ENCODE assay signal across 14 cellular contexts in the genomic region with DNA sequence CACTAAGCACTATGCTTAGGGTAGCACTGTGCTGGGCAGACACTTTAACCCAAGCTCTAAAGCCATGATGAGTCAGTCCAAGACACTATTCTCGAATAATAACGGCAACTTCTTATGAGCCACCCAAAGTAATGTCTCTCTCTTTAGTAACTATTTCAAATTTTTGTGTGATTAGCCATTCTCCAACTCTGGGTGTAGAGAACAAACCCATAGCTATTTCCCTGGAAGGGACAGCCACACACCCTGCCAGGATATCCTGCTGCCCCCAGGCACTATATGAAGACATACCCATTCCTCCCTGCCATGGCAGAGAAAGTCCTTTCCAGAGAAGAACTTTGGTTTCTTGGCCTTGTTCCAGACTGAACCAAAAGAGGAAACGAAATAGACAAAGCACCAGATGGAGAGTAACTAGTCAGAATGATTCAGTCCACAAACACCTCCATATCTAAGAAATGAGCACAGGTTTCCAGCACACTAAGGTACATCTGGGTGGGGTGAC.
DNase-seq lines count a peak whose midpoint lies in the region; ATAC-seq and TF ChIP-seq lines count a peak whose summit lies in the region.
"Had no signal": no experiment of that assay in that cellular context is flagged by ENCODE, and none has a peak within 500 bp of the region (broad histone marks: within the 10 kb centered on the region; RNA-seq: fewer than 3 reads in every experiment).

No MANE protein-coding gene starts in this region.

- DNase-seq in NCI-H2171 treated with DMSO at 0.1 percent for 48 hours (lab: John Stamatoyannopoulos, UW) (peak; percentile 39), NCI-H2171 (lab: John Stamatoyannopoulos, UW) (no peak), RWPE2 (ENCODE audit: low spot score) (peak; percentile 98), fibroblast of mammary gland (ENCODE audit: low read depth) (peak; percentile 84), occipital lobe (lab: John Stamatoyannopoulos, UW) (no peak), SHP77 treated with DMSO at 0.1 percent for 48 hours (lab: John Stamatoyannopoulos, UW) (no peak), activated gamma-delta T cell (lab: John Stamatoyannopoulos, UW) (no peak)
- no peak for DNase-seq in CD8-positive, alpha-beta T cell
- DNase-seq: activated T-cell treated with anti-CD3 and anti-CD28 coated beads, Interleukin-2, amount 50 U/mL, for 72 hours; naive thymus-derived CD8-positive, alpha-beta T cell; NK-92 treated with Interleukin-12 subunit alpha and Interleukin-12 subunit beta, amount 100 ng/mL, for 24 hours; stimulated activated CD4-positive, alpha-beta T cell treated with anti-CD3 and anti-CD28 coated beads, Interleukin-1b, Interleukin-23, amount 100 ng/mL, for 48 hours; substantia nigra; WERI-Rb-1 had no signal

- H3K4me3 ChIP-seq in RWPE2 (ENCODE audit: severe bottlenecking) (no peak overlapping the region), fibroblast of mammary gland (ENCODE audit: control insufficient read depth, low read depth, low read length) (no peak overlapping the region)
- H3K4me3 ChIP-seq in CD8-positive, alpha-beta T cell (ENCODE audit: low read depth, low read length), result no peak overlapping the region

- H3K9me3 ChIP-seq in RWPE2 (ENCODE audit: severe bottlenecking), result no peaks in the 10 kb centered on the region
- no peaks in the 10 kb centered on the region for H3K9me3 ChIP-seq in CD8-positive, alpha-beta T cell (ENCODE audit: low read length)

- H3K27ac Mint-ChIP-seq in CD8-positive, alpha-beta T cell, result no peak overlapping the region
- H3K27ac Mint-ChIP-seq: activated T-cell treated with anti-CD3 and anti-CD28 coated beads, Interleukin-2, amount 50 U/mL, for 72 hours; naive thymus-derived CD8-positive, alpha-beta T cell had no signal

- CTCF ChIA-PET in CD8-positive, alpha-beta T cell (lab: Charles Lee), result no interaction called here

- no peak for TF ChIP-seq CTCF in RWPE2 (IDR thresholded peaks at IDR 0.05; ENCODE audit: poor library complexity, severe bottlenecking)
- no peak for TF ChIP-seq CTCF in fibroblast of mammary gland (conservative IDR thresholded peaks at IDR 0.05; ENCODE audit: control insufficient read depth, insufficient read depth, low read depth, low read length)
- TF ChIP-seq CTCF in CD8-positive, alpha-beta T cell (IDR thresholded peaks at IDR 0.05), result no peak

- peaks cover 3% of the 10 kb centered on the region for H3K27me3 Mint-ChIP-seq in CD8-positive, alpha-beta T cell (ENCODE audit: low read depth)

- peak; percentile 75 for ATAC-seq in RWPE2 (ENCODE audit: low read depth)
- ATAC-seq in CD8-positive, alpha-beta T cell, result no peak
- ATAC-seq: activated T-cell treated with anti-CD3 and anti-CD28 coated beads, Interleukin-2, amount 50 U/mL, for 72 hours; naive thymus-derived CD8-positive, alpha-beta T cell had no signal

- peaks cover 85% of the 10 kb centered on the region for H3K4me1 ChIP-seq in RWPE2 (ENCODE audit: insufficient read depth, poor library complexity, severe bottlenecking)
- no peaks in the 10 kb centered on the region for H3K4me1 ChIP-seq in CD8-positive, alpha-beta T cell (ENCODE audit: insufficient read depth, low read length)

- POLR2A ChIA-PET in CD8-positive, alpha-beta T cell (lab: Charles Lee), result no interaction called here

- H3K36me3 Mint-ChIP-seq in CD8-positive, alpha-beta T cell, result no peaks in the 10 kb centered on the region
- H3K36me3 Mint-ChIP-seq: naive thymus-derived CD8-positive, alpha-beta T cell had no signal

- H3K4me3 Mint-ChIP-seq in CD8-positive, alpha-beta T cell, result no peak overlapping the region
- H3K4me3 Mint-ChIP-seq: activated T-cell treated with anti-CD3 and anti-CD28 coated beads, Interleukin-2, amount 50 U/mL, for 72 hours; naive thymus-derived CD8-positive, alpha-beta T cell had no signal

- peak overlapping the region; percentile 100 for H3K27ac ChIP-seq in RWPE2 (ENCODE audit: poor library complexity, severe bottlenecking)
- no peak overlapping the region for H3K27ac ChIP-seq in CD8-positive, alpha-beta T cell (ENCODE audit: low read depth, low read length)
- H3K27ac ChIP-seq: WERI-Rb-1 had no signal

- H3K9me3 Mint-ChIP-seq in CD8-positive, alpha-beta T cell, result no peaks in the 10 kb centered on the region
- H3K9me3 Mint-ChIP-seq: naive thymus-derived CD8-positive, alpha-beta T cell had no signal

- H3K36me3 ChIP-seq in RWPE2 (ENCODE audit: low read depth), result no peaks in the 10 kb centered on the region
- H3K36me3 ChIP-seq in CD8-positive, alpha-beta T cell (ENCODE audit: insufficient read depth, low read length), result no peaks in the 10 kb centered on the region
- H3K36me3 ChIP-seq: WERI-Rb-1 had no signal

- intact Hi-C loops in CD8-positive, alpha-beta T cell (cut with DNase I, micrococcal nuclease), result no loop called here

- no peaks in the 10 kb centered on the region for H3K4me1 Mint-ChIP-seq in CD8-positive, alpha-beta T cell (ENCODE audit: low read depth)
- H3K4me1 Mint-ChIP-seq: naive thymus-derived CD8-positive, alpha-beta T cell had no signal

- no peaks in the 10 kb centered on the region for H3K27me3 ChIP-seq in RWPE2 (ENCODE audit: insufficient read depth, poor library complexity, severe bottlenecking)
- H3K27me3 ChIP-seq in CD8-positive, alpha-beta T cell (ENCODE audit: insufficient read depth, low read length), result no peaks in the 10 kb centered on the region

Comparison
In these comparisons a context has a peak if more than half of its experiments do, and no peak if none do; other contexts are left out.
1. DNase-seq: peak in NCI-H2171 treated with DMSO at 0.1 percent for 48 hours (single experiment), RWPE2 (single experiment) and fibroblast of mammary gland (single experiment); none in NCI-H2171 (single experiment), occipital lobe (single experiment), SHP77 treated with DMSO at 0.1 percent for 48 hours (single experiment), activated gamma-delta T cell (single experiment) and CD8-positive, alpha-beta T cell (0 of 7).